Comparison of ENCODE assay signal across 17 cellular contexts in the genomic region with DNA sequence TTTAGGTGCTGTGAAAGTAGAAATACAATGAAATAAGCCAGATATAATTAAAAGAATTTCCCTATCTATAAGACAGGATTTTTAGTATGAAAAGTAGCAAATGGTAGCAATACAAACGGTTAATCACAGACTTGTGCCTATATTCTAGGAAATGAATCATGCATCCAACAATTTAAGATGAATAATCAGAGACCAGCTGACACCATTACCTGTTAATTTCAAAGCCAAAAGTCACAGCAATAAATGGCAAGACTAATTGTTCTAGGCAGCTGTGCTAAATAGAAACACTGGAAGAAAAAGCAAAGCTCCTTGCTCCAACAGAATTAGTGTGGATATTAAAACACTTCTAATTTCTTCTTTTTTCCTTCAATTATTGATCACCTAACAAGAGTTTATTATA. TPM values are rescaled to one million over a fixed set of nuclear protein-coding genes. Genes with fewer than 3 reads are reported as not detected.
"Had no signal": no experiment of that assay in that cellular context is flagged by ENCODE, and none has a peak within 500 bp of the region (broad histone marks: within the 10 kb centered on the region; RNA-seq: fewer than 3 reads in every experiment).

No MANE protein-coding gene starts in this region.

- H3K27ac Mint-ChIP-seq: activated CD8-positive, alpha-beta T cell treated with anti-CD3 and anti-CD28 coated beads, Interleukin-2, amount 10 ng/mL, durations not matched to agents 7 days and 5 days; activated naive CD4-positive, alpha-beta T cell treated with anti-CD3 and anti-CD28 coated beads, Interleukin-2, amount 10 ng/mL, durations not matched to agents 7 days and 5 days; effector memory CD8-positive, alpha-beta T cell; immature natural killer cell; nephron progenitor cell; stimulated activated naive CD8-positive, alpha-beta T cell treated with anti-CD3 and anti-CD28 coated beads, Interleukin-15, Interleukin-2, amounts not matched to agents 100 ng/mL and 50 ng/mL, for 24 hours had no signal

- H3K4me1 Mint-ChIP-seq: immature natural killer cell, nephron progenitor cell had no signal

- H3K27me3 ChIP-seq: left lung had no signal

- H3K4me3 ChIP-seq: left lung had no signal

- H3K27ac ChIP-seq: left lung, VCaP had no signal

- H3K9me3 Mint-ChIP-seq: effector memory CD8-positive, alpha-beta T cell; stimulated activated naive CD8-positive, alpha-beta T cell treated with anti-CD3 and anti-CD28 coated beads, Interleukin-15, Interleukin-2, amounts not matched to agents 100 ng/mL and 50 ng/mL, for 24 hours had no signal

- H3K4me1 ChIP-seq: left lung had no signal

- H3K4me3 Mint-ChIP-seq: activated CD8-positive, alpha-beta T cell treated with anti-CD3 and anti-CD28 coated beads, Interleukin-2, amount 10 ng/mL, durations not matched to agents 7 days and 5 days; activated naive CD4-positive, alpha-beta T cell treated with anti-CD3 and anti-CD28 coated beads, Interleukin-2, amount 10 ng/mL, durations not matched to agents 7 days and 5 days; effector memory CD8-positive, alpha-beta T cell; immature natural killer cell; nephron progenitor cell; stimulated activated naive CD8-positive, alpha-beta T cell treated with anti-CD3 and anti-CD28 coated beads, Interleukin-15, Interleukin-2, amounts not matched to agents 100 ng/mL and 50 ng/mL, for 24 hours had no signal

- H3K27me3 Mint-ChIP-seq: activated naive CD4-positive, alpha-beta T cell treated with anti-CD3 and anti-CD28 coated beads, Interleukin-2, amount 10 ng/mL, durations not matched to agents 7 days and 5 days; effector memory CD8-positive, alpha-beta T cell; stimulated activated naive CD8-positive, alpha-beta T cell treated with anti-CD3 and anti-CD28 coated beads, Interleukin-15, Interleukin-2, amounts not matched to agents 100 ng/mL and 50 ng/mL, for 24 hours had no signal

- DNase-seq: activated CD4-positive, alpha-beta T cell treated with anti-CD3 and anti-CD28 coated beads for 4 hours; activated CD8-positive, alpha-beta memory T cell treated with anti-CD3 and anti-CD28 coated beads, Interleukin-2, amount 50 U/mL, for 48 hours; activated CD8-positive, alpha-beta T cell treated with anti-CD3 and anti-CD28 coated beads, Interleukin-2, amount 10 ng/mL, durations not matched to agents 7 days and 5 days; activated naive CD4-positive, alpha-beta T cell treated with anti-CD3 and anti-CD28 coated beads, Interleukin-2, amount 10 ng/mL, durations not matched to agents 7 days and 5 days; central memory CD4-positive, alpha-beta T cell; effector memory CD8-positive, alpha-beta T cell; immature natural killer cell; left lung; mesenchymal stem cell; nephron progenitor cell; stimulated activated CD4-positive, alpha-beta T cell treated with anti-CD3 and anti-CD28 coated beads, Interleukin-4, amount 100 ng/mL, for 1 hour; stimulated activated CD8-positive, alpha-beta memory T cell treated with anti-CD3 and anti-CD28 coated beads, Interleukin-4, amount 100 ng/mL, for 48 hours; T1000 had no signal

RNA-seq across cellular contexts. Expression of a gene that starts 35.1 kb away (rescaled TPM):
- total RNA-seq: activated CD8-positive, alpha-beta T cell treated with anti-CD3 and anti-CD28 coated beads, Interleukin-2, amount 10 ng/mL, durations not matched to agents 7 days and 5 days; esophagus mucosa; left lung; ureter had no signal
- polyA plus RNA-seq: immature natural killer cell had no signal
